1 cellular context compared by ENCODE assay signal in genomic region chr11:57432017-57432590, GRCh38.
TF ChIP-seq lines count a peak whose summit lies in the region.

No MANE protein-coding gene starts in this region.

TF ChIP-seq in HepG2, 621 proteins besides CTCF, POLR2A, EP300 and RAD21:
- TF ChIP-seq ELF3 (CRISPR knock-in tag; IDR thresholded peaks at IDR 0.05): peak; percentile 63
- peak; percentile 45 for TF ChIP-seq ELF1 (CRISPR knock-in tag; IDR thresholded peaks at IDR 0.05)
- no peak for TF ChIP-seq ZNF746 (CRISPR knock-in tag; IDR thresholded peaks at IDR 0.05)
- TF ChIP-seq ETV5 (CRISPR knock-in tag; IDR thresholded peaks at IDR 0.05; ENCODE audit: borderline replicate concordance): peak; percentile 33; the same call in 1 of the 2 replicates
- TF ChIP-seq HIC2 (CRISPR knock-in tag; IDR thresholded peaks at IDR 0.05; ENCODE audit: low read depth): no peak
- peak; percentile 33; the same call in 1 of the 2 replicates for TF ChIP-seq SAP130 (CRISPR knock-in tag; IDR thresholded peaks at IDR 0.05; ENCODE audit: low read depth)
- TF ChIP-seq PAXIP1 (CRISPR knock-in tag; conservative IDR thresholded peaks at IDR 0.05): peak; percentile 40; the same call in 1 of the 2 replicates
TF ChIP-seq in HepG2: peak in this region for 5.
